ENCODE assay signal across 26 cellular contexts in the genomic region with DNA sequence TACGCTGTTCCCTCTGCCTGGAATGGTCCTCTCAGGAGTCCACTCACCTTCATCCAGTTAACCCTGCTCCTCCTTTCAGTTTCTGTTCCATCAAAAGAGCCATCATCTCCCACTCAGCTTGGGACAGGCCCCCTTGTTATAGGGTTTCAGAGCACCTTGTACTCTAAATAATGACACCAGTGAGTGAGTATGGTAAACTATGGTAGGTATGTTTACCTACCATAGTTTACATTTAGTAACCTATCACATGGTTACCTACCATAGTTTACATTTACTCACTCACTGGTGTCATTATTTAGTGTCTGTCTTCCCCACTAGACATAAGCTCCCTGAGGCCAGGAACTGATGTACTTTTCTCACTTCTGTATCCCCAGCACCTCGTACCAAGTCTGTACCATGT.
"Had no signal": no experiment of that assay in that cellular context is flagged by ENCODE, and none has a peak within 500 bp of the region (broad histone marks: within the 10 kb centered on the region; RNA-seq: fewer than 3 reads in every experiment).

No MANE protein-coding gene starts in this region.

- H3K4me3 ChIP-seq: left lung, lower lobe of right lung, ovary, right atrium auricular region, testis, thyroid gland, transverse colon, upper lobe of right lung had no signal

- FAIRE-seq: islet of Langerhans, kidney, small intestine, urothelium cell line had no signal

- H3K9me3 ChIP-seq: left lung, lower lobe of right lung, ovary, right atrium auricular region, testis, thyroid gland, transverse colon, upper lobe of right lung had no signal

- ATAC-seq: left colon; left lung; lower lobe of right lung; naive thymus-derived CD8-positive, alpha-beta T cell; sciatic nerve; stimulated activated memory B cell treated with anti-CD40 and anti-IgM and Interleukin-4, amounts not matched to agents 10 μg/mL and 1 μg/mL and 100 μg/mL, for 72 hours; stimulated activated naive CD8-positive, alpha-beta T cell treated with anti-CD3 and anti-CD28 coated beads, Interleukin-15, amount 100 ng/mL, for 72 hours; upper lobe of right lung had no signal

- H3K27ac ChIP-seq: left lung, lower lobe of right lung, ovary, right atrium auricular region, testis, thyroid gland, transverse colon, upper lobe of right lung had no signal

- H3K27me3 ChIP-seq: left lung, ovary, right atrium auricular region, testis, thyroid gland, transverse colon, upper lobe of right lung had no signal

- DNase-seq: hypothalamus; immature natural killer cell; kidney; left colon; left lung; lower lobe of right lung; mammary epithelial cell; mesenchymal stem cell; naive thymus-derived CD8-positive, alpha-beta T cell; ovary; small intestine; stimulated activated CD4-positive, alpha-beta T cell treated with anti-CD3 and anti-CD28 coated beads, Interleukin-1b, Interleukin-23, amount 100 ng/mL, for 48 hours; stimulated activated CD4-positive, alpha-beta T cell treated with anti-CD3 and anti-CD28 coated beads, Interleukin-2, amount 100 ng/mL, for 48 hours; stimulated activated CD4-positive, alpha-beta T cell treated with anti-CD3 and anti-CD28 coated beads, Interleukin-4, amount 100 ng/mL, for 4 hours; stimulated activated CD8-positive, alpha-beta memory T cell treated with anti-CD3 and anti-CD28 coated beads, Interleukin-4, amount 100 ng/mL, for 48 hours; stimulated activated naive CD4-positive, alpha-beta T cell treated with Interleukin-2 at 50 U/mL for 16 hours; stimulated activated naive CD8-positive, alpha-beta T cell treated with anti-CD3 and anti-CD28 coated beads, Interleukin-15, amount 100 ng/mL, for 72 hours; testis; thyroid gland; transverse colon; upper lobe of right lung had no signal

- H3K4me1 ChIP-seq: right atrium auricular region, testis, thyroid gland had no signal

- H3K36me3 ChIP-seq: left lung, lower lobe of right lung, ovary, right atrium auricular region, thyroid gland, transverse colon, upper lobe of right lung had no signal
